In the genomic region with DNA sequence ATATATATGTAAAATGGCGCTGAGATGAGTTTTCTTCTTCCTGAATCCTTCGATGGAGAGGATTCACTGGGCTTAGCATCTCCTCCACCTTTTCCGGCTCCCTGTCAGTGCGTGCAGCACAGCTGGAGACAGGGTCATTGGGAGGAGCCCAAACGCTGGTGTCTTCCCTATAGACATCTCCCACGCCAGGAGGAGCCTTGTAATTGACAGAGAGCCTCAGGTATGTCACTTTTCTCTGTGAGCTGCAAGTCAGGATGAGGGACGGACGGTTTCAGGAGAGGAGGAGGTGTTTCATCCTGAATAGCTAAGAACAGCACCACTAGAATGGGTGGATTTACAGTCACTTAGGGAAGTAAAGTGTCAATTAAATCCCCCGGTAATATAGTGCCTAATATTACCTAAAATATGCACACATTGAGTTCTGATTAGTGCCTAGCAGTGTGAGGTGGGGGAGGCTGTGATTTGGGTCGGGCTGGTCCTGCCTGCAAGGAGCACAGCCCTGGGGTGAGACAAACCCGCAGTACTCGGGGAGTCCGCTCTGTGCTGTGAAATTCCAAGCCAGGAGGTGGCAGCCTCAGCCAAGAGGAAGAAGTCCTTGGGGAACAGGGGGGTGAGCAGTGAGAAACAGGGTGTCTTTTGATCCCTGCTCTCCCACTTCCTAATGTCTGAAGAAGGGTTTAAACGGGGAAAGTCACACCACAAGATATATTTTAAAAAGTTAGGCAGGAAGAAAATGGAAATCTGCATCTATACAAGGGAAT, we compare ENCODE assay signal across 9 cellular contexts. TPM values are rescaled to one million over a fixed set of nuclear protein-coding genes. Genes with fewer than 3 reads are reported as not detected.
DNase-seq lines count a peak whose midpoint lies in the region; ATAC-seq and TF ChIP-seq lines count a peak whose summit lies in the region.
"Had no signal": no experiment of that assay in that cellular context is flagged by ENCODE, and none has a peak within 500 bp of the region (broad histone marks: within the 10 kb centered on the region; RNA-seq: fewer than 3 reads in every experiment).

No MANE protein-coding gene starts in this region.

- H3K4me3 ChIP-seq in PC-3 (ENCODE audit: low read length) = no peak overlapping the region
- H3K4me3 ChIP-seq: suprapubic skin had no signal

- H3K4me2 ChIP-seq in PC-3 (ENCODE audit: low read length) = no peak overlapping the region

- CTCF ChIA-PET in PC-3 (lab: Charles Lee) = interaction anchor here (0.6 to 0.7 kb wide), 2 partner anchors 64 to 101 kb away, joined by 3 to 4 read pairs; no protein-coding TSS in a partner anchor

- no peaks in the 10 kb centered on the region for H3K27me3 ChIP-seq in PC-3 (ENCODE audit: low read length)
- H3K27me3 ChIP-seq: suprapubic skin had no signal

- H3K27ac ChIP-seq in PC-3 (ENCODE audit: low read length) (no peak overlapping the region), substantia nigra (ENCODE audit: low read depth, low read length, poor library complexity, severe bottlenecking) (no peak overlapping the region)
- H3K27ac ChIP-seq: suprapubic skin had no signal

- peak in 2 of 3 donors; percentile 24 to 34 for DNase-seq in stimulated activated CD4-positive, alpha-beta T cell treated with anti-CD3 and anti-CD28 coated beads, Interleukin-12 subunit alpha, Interleukin-12 subunit beta, amount 100 ng/mL, for 48 hours (ENCODE audit: low read depth in 2 of 3, low spot score in 1 of 3)
- no peak for DNase-seq in stimulated activated CD4-positive, alpha-beta T cell treated with anti-CD3 and anti-CD28 coated beads, Interleukin-12 subunit alpha, Interleukin-12 subunit beta, amount 100 ng/mL, for 4 hours
- DNase-seq in PC-3 = peak; percentile 54
- DNase-seq in T47D (ENCODE audit: low read depth in 1 of 2, low spot score in 1 of 2) = peak; percentile 83 to 86
- peak; percentile 48 for DNase-seq in kidney tubule cell (ENCODE audit: low spot score)
- peak in 36 of 49 donors; percentile 7 to 75 (median 42) for DNase-seq in substantia nigra (lab: John Stamatoyannopoulos, UW)

- peak; percentile 61 for TF ChIP-seq CTCF in PC-3 (conservative IDR thresholded peaks at IDR 0.05; ENCODE audit: low read depth, low read length)

- peaks cover 30% of the 10 kb centered on the region for H3K4me1 ChIP-seq in PC-3 (ENCODE audit: insufficient read depth, low read length)

- no peaks in the 10 kb centered on the region for H3K9me2 ChIP-seq in PC-3 (replicated peaks; ENCODE audit: low read length)

- no peaks in the 10 kb centered on the region for H3K9me3 ChIP-seq in PC-3 (ENCODE audit: low read length)
- H3K9me3 ChIP-seq: suprapubic skin had no signal

- no TSS peak for BruUV-seq in PC-3 (replicated peaks; lab: Mats Ljungman, UMichigan)

- in situ Hi-C loops in T47D (cut with HindIII; ENCODE audit: low pct_unique_long_range_greater_than_20kb, low sequenced_read_pairs) = no loop called here

- H2AFZ ChIP-seq in PC-3 (ENCODE audit: low read length) = no peak overlapping the region

- H4K20me1 ChIP-seq in PC-3 (ENCODE audit: low read length) = no peaks in the 10 kb centered on the region

- no peaks in the 10 kb centered on the region for H3K79me2 ChIP-seq in PC-3 (ENCODE audit: low read length)

- intact Hi-C loops in PC-3 (cut with micrococcal nuclease) = loop anchor here (2.0 to 5.0 kb wide), 2 partner anchors 102 to 138 kb away; partner anchors contain the start of gene RBM17

- no peaks in the 10 kb centered on the region for H3K36me3 ChIP-seq in PC-3 (ENCODE audit: low read depth, low read length)

- H3K9ac ChIP-seq in PC-3 (ENCODE audit: low read length) = no peak overlapping the region

- H3F3A ChIP-seq in PC-3 (ENCODE audit: low read length, unreplicated experiment) = no peaks in the 10 kb centered on the region

- ATAC-seq in PC-3 = peak; percentile 42
- ATAC-seq in GM21367 (IDR thresholded peaks at IDR 0.05; ENCODE audit: unreplicated experiment) = no peak
- no peak for ATAC-seq in HG02588 (IDR thresholded peaks at IDR 0.05; ENCODE audit: unreplicated experiment)

- POLR2A ChIA-PET in PC-3 (lab: Charles Lee; ENCODE audit: unreplicated experiment) = no interaction called here

RNA-seq across cellular contexts. Expression of gene IL15RA, which starts 28.2 kb away (rescaled TPM):
- 4.4 and 5.9 TPM in 2 replicates for total RNA-seq in PC-3 (2014; rRNA removed)

RNA-seq across cellular contexts. Expression of gene FBH1, which starts 59.1 kb away (rescaled TPM):
- total RNA-seq in PC-3 (2014; rRNA removed) = 22.0 and 33.2 TPM in 2 replicates

RNA-seq across cellular contexts. Expression of gene ANKRD16, which starts 59.5 kb away (rescaled TPM):
- total RNA-seq in PC-3 (2014; rRNA removed) = 4.9 and 7.2 TPM in 2 replicates
